8 cellular contexts compared by ENCODE assay signal in the genomic region with DNA sequence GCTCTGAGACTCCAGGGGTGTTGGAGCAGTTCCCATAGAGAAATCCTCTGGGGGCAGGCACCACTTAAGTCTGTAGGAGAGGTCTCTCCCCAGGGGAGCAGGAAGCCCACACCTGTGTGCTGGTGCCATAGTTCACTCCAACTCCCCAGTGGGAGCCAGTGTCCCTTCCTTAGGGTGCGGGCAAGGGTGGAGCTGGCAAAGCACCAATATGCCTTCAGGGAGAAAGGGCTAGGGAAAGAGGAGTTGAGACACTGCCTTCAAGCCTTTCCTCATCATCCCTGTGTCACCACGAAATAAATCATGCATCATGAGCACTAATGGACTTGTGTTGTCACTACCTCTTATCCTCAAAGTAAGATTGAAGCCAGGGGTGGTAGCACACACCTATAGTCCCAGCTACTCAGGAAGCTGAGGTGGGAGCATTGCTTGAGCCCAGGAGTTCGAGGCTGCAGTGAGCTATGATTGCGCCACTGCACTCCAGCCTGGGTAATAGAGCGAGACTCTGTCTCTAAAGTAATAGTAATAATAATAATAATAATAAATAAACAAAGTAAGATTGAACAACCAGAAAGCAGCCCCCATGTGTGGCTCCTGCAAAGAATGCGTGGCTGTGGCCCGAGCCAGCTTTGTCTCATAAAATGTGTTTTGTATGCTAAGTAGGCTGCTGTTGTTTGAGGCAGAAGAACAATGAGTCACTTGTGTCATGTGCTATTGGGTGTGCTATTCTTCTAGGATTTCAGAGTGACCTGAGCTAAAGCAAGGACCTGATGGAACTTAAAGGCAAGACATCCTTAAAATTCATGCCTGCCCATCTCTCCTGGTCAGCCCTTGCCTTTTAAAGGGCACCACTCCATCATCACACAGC. TPM values are rescaled to one million over a fixed set of nuclear protein-coding genes. Genes with fewer than 3 reads are reported as not detected.
DNase-seq lines count a peak whose midpoint lies in the region; ATAC-seq and TF ChIP-seq lines count a peak whose summit lies in the region.
"Had no signal": no experiment of that assay in that cellular context is flagged by ENCODE, and none has a peak within 500 bp of the region (broad histone marks: within the 10 kb centered on the region; RNA-seq: fewer than 3 reads in every experiment).

No MANE protein-coding gene starts in this region.

- no peak for TF ChIP-seq POLR2A in transverse colon (IDR thresholded peaks at IDR 0.05)

- no peaks in the 10 kb centered on the region for H3K27me3 Mint-ChIP-seq in T-helper 1 cell treated with Interleukin-12 subunit alpha and Interleukin-12 subunit beta and Interleukin-4 antibody, amounts not matched to agents 30 μg/mL and 1 μg/mL, for 36 hours (ENCODE audit: low read depth)
- H3K27me3 Mint-ChIP-seq: activated CD8-positive, alpha-beta memory T cell treated with anti-CD3 and anti-CD28 coated beads, Interleukin-2, amount 10 ng/mL, durations not matched to agents 7 days and 5 days had no signal

- 78 to 85% methylated on average over 7 of the region's 7 CpGs for WGBS in heart right ventricle, 2 donors
- WGBS in transverse colon (ENCODE audit: low coverage in 1 of 2), 2 donors = 55 to 71% methylated on average over 2 to 7 of the region's 7 CpGs

- no peak overlapping the region for H3K4me3 Mint-ChIP-seq in T-helper 1 cell treated with Interleukin-12 subunit alpha and Interleukin-12 subunit beta and Interleukin-4 antibody, amounts not matched to agents 30 μg/mL and 1 μg/mL, for 36 hours
- H3K4me3 Mint-ChIP-seq: activated CD8-positive, alpha-beta memory T cell treated with anti-CD3 and anti-CD28 coated beads, Interleukin-2, amount 10 ng/mL, durations not matched to agents 7 days and 5 days had no signal

- TF ChIP-seq CTCF in heart right ventricle (IDR thresholded peaks at IDR 0.05) (no peak), transverse colon (IDR thresholded peaks at IDR 0.05) (no peak)

- H3K36me3 ChIP-seq in heart right ventricle (no peaks in the 10 kb centered on the region), transverse colon (no peaks in the 10 kb centered on the region)

- H3K36me3 Mint-ChIP-seq in T-helper 1 cell treated with Interleukin-12 subunit alpha and Interleukin-12 subunit beta and Interleukin-4 antibody, amounts not matched to agents 30 μg/mL and 1 μg/mL, for 36 hours (ENCODE audit: low read depth) = no peaks in the 10 kb centered on the region
- H3K36me3 Mint-ChIP-seq: activated CD8-positive, alpha-beta memory T cell treated with anti-CD3 and anti-CD28 coated beads, Interleukin-2, amount 10 ng/mL, durations not matched to agents 7 days and 5 days had no signal

- ATAC-seq in heart right ventricle (peak in 7 of 8 donors; percentile 29 to 78 (median 58)), HG02678 (IDR thresholded peaks at IDR 0.05; ENCODE audit: unreplicated experiment) (no peak)
- ATAC-seq: activated CD8-positive, alpha-beta memory T cell treated with anti-CD3 and anti-CD28 coated beads, Interleukin-2, amount 10 ng/mL, durations not matched to agents 7 days and 5 days had no signal

- peaks cover 21% of the 10 kb centered on the region for H3K4me1 Mint-ChIP-seq in T-helper 1 cell treated with Interleukin-12 subunit alpha and Interleukin-12 subunit beta and Interleukin-4 antibody, amounts not matched to agents 30 μg/mL and 1 μg/mL, for 36 hours (ENCODE audit: low read depth)

- in situ Hi-C loops in transverse colon (cut with MboI; ENCODE audit: low pct_ligation_motif_present in 1 of 4, low pct_unique_long_range_greater_than_20kb in 1 of 4, low sequenced_read_pairs in 3 of 4) = no loop called here

- TF ChIP-seq EP300 in transverse colon (IDR thresholded peaks at IDR 0.05; ENCODE audit: low read depth) = no peak

- no peaks in the 10 kb centered on the region for H3K9me3 Mint-ChIP-seq in T-helper 1 cell treated with Interleukin-12 subunit alpha and Interleukin-12 subunit beta and Interleukin-4 antibody, amounts not matched to agents 30 μg/mL and 1 μg/mL, for 36 hours

- H3K4me3 ChIP-seq in heart right ventricle (no peak overlapping the region), transverse colon (no peak overlapping the region)

- peak overlapping the region; percentile 75 for H3K27ac Mint-ChIP-seq in T-helper 1 cell treated with Interleukin-12 subunit alpha and Interleukin-12 subunit beta and Interleukin-4 antibody, amounts not matched to agents 30 μg/mL and 1 μg/mL, for 36 hours
- H3K27ac Mint-ChIP-seq: activated CD8-positive, alpha-beta memory T cell treated with anti-CD3 and anti-CD28 coated beads, Interleukin-2, amount 10 ng/mL, durations not matched to agents 7 days and 5 days had no signal

- no peaks in the 10 kb centered on the region for H3K27me3 ChIP-seq in heart right ventricle
- no peaks in the 10 kb centered on the region for H3K27me3 ChIP-seq in transverse colon

- intact Hi-C loops in heart right ventricle (cut with DNase I) (no loop called here), transverse colon (cut with DNase I; ENCODE audit: low total_unique reads) (no loop called here)

- H3K27ac ChIP-seq in heart right ventricle (peak overlapping the region in 9 of 10 donors; percentile 20 to 87 (median 77)), transverse colon (peak overlapping the region; percentile 55 to 79 (median 64))
- H3K27ac ChIP-seq: 22Rv1 had no signal

- no peak for DNase-seq in T-helper 1 cell
- DNase-seq in heart right ventricle = no peak
- peak; percentile 83 for DNase-seq in transverse colon
- no peak for DNase-seq in NCI-H1930 (lab: John Stamatoyannopoulos, UW)
- DNase-seq: activated CD8-positive, alpha-beta memory T cell treated with anti-CD3 and anti-CD28 coated beads, Interleukin-2, amount 10 ng/mL, durations not matched to agents 7 days and 5 days had no signal

- peaks cover 11 to 67% (median 28%) of the 10 kb centered on the region in 9 donors for H3K4me1 ChIP-seq in heart right ventricle
- H3K4me1 ChIP-seq in transverse colon = peaks cover 21 to 44% (median 28%) of the 10 kb centered on the region in 4 donors

- H3K9me3 ChIP-seq in heart right ventricle (no peaks in the 10 kb centered on the region), transverse colon (no peaks in the 10 kb centered on the region)

RNA-seq across cellular contexts. Expression of a gene that starts 6.7 kb away (rescaled TPM):
- total RNA-seq in heart right ventricle (10 to 100 TPM; 19.9 to 55.8 (median 28.4) TPM), transverse colon (1 to 10 TPM; 2.4 to 7.8 (median 5.3) TPM)
- 10 to 100 TPM; 38.7 to 43.7 TPM for polyA plus RNA-seq in heart right ventricle

RNA-seq across cellular contexts. Expression of a gene that starts 8.7 kb away (rescaled TPM):
- total RNA-seq in heart right ventricle = not detected
- polyA plus RNA-seq in heart right ventricle = not detected
- total RNA-seq in transverse colon = 100 to 1,000 TPM in 1 of 4 donors, 10 to 100 TPM in 3; 43.8 to 100 (median 57.6) TPM
- total RNA-seq: activated CD8-positive, alpha-beta memory T cell treated with anti-CD3 and anti-CD28 coated beads, Interleukin-2, amount 10 ng/mL, durations not matched to agents 7 days and 5 days had no signal

RNA-seq across cellular contexts. Expression of a gene that starts 24.3 kb away (rescaled TPM):
- total RNA-seq in heart right ventricle (under 1 TPM in 5 of 10 donors, not detected in 5; 0.15 to 0.37 (median 0.26) TPM), transverse colon (10 to 100 TPM; 19.7 to 66.8 (median 51.2) TPM)
- under 1 TPM in 1 of 2 donors, not detected in 1; 0.16 TPM for polyA plus RNA-seq in heart right ventricle
- total RNA-seq: activated CD8-positive, alpha-beta memory T cell treated with anti-CD3 and anti-CD28 coated beads, Interleukin-2, amount 10 ng/mL, durations not matched to agents 7 days and 5 days had no signal

RNA-seq across cellular contexts. Expression of a gene that starts 43.5 kb away (rescaled TPM):
- total RNA-seq in heart right ventricle (1 to 10 TPM in 1 of 10 donors, under 1 TPM in 9; 0.21 to 1.2 (median 0.42) TPM), transverse colon (under 1 TPM in 1 of 4 donors, not detected in 3; 0.32 TPM)
- polyA plus RNA-seq in heart right ventricle = under 1 TPM; 0.03 to 0.22 TPM
- total RNA-seq: activated CD8-positive, alpha-beta memory T cell treated with anti-CD3 and anti-CD28 coated beads, Interleukin-2, amount 10 ng/mL, durations not matched to agents 7 days and 5 days had no signal

Comparison
In these comparisons a context has a peak if more than half of its experiments do, and no peak if none do; other contexts are left out.
1. RNA of a gene that starts 8.7 kb away (total RNA-seq): 43.8 to 100 TPM in transverse colon; not detected in heart right ventricle; every median in the first group is over 10 times any median in the second.
2. RNA of a gene that starts 24.3 kb away (total RNA-seq): 19.7 to 66.8 TPM in transverse colon; 0.15 to 0.37 TPM in heart right ventricle; every median in the first group is over 10 times any median in the second.